In genomic region chr9:29691758-29692407, GRCh38 we compare ENCODE assay signal across 8 cellular contexts.
DNase-seq lines count a peak whose midpoint lies in the region; ATAC-seq and TF ChIP-seq lines count a peak whose summit lies in the region.

No MANE protein-coding gene starts in this region.

- H3K36me3 ChIP-seq in fibroblast of lung (ENCODE audit: control insufficient read depth, insufficient read depth, low read length) (no peaks in the 10 kb centered on the region), tibial artery (no peaks in the 10 kb centered on the region)

- H3K79me2 ChIP-seq in fibroblast of lung (ENCODE audit: control insufficient read depth, insufficient read depth, low read length): no peaks in the 10 kb centered on the region

- no peak overlapping the region for H3K4me3 ChIP-seq in fibroblast of lung (replicated peaks in 1 of 4; ENCODE audit: control extremely low read depth in 1 of 4, insufficient read depth in 1 of 4, low read depth in 3 of 4, low read length in 4 of 4)
- no peak overlapping the region for H3K4me3 ChIP-seq in tibial artery

- H2AFZ ChIP-seq in fibroblast of lung (ENCODE audit: low read length): no peak overlapping the region

- H3K27me3 ChIP-seq in fibroblast of lung (ENCODE audit: control insufficient read depth, insufficient read depth, low read length) (no peaks in the 10 kb centered on the region), tibial artery (no peaks in the 10 kb centered on the region)

- intact Hi-C loops in tibial artery (cut with DNase I; ENCODE audit: low total_unique reads): no loop called here

- H3K4me2 ChIP-seq in fibroblast of lung (ENCODE audit: extremely low read depth, insufficient read depth, low read length): no peak overlapping the region

- H3K9ac ChIP-seq in fibroblast of lung (ENCODE audit: insufficient read depth, low read length): no peak overlapping the region

- H3K9me3 ChIP-seq in fibroblast of lung (ENCODE audit: control insufficient read depth, insufficient read depth, low read depth, low read length) (no peaks in the 10 kb centered on the region), tibial artery (no peaks in the 10 kb centered on the region)

- H3K4me1 ChIP-seq in fibroblast of lung (ENCODE audit: control insufficient read depth, extremely low read depth, insufficient read depth, low read length) (no peaks in the 10 kb centered on the region), tibial artery (no peaks in the 10 kb centered on the region)

- peak; percentile 48 for ATAC-seq in GM19463 (IDR thresholded peaks at IDR 0.05; ENCODE audit: unreplicated experiment)
- no peak for ATAC-seq in GM19023 (IDR thresholded peaks at IDR 0.05; ENCODE audit: unreplicated experiment)

- DNase-seq in A172 (ENCODE audit: low spot score) (peak; percentile 40), NCI-H748 treated with DMSO at 0.1 percent for 48 hours (lab: John Stamatoyannopoulos, UW) (peak; percentile 74), fibroblast of lung (ENCODE audit: low read depth in 2 of 2) (peak; percentile 2 to 25), NCI-H1436 treated with DMSO at 0.1 percent for 48 hours (lab: John Stamatoyannopoulos, UW) (no peak), tibial artery (no peak), NCI-H1048 (lab: John Stamatoyannopoulos, UW) (no peak)

- H4K20me1 ChIP-seq in fibroblast of lung (ENCODE audit: control insufficient read depth, extremely low read depth, insufficient read depth, low read length): no peaks in the 10 kb centered on the region

- TF ChIP-seq CTCF in fibroblast of lung (conservative IDR thresholded peaks at IDR 0.05 in 1 of 2, IDR thresholded peaks at IDR 0.05 in 1 of 2; ENCODE audit: low read depth in 1 of 2, low read length in 2 of 2) (peak in 1 of 2 donors; percentile 28), tibial artery (IDR thresholded peaks at IDR 0.05) (no peak)

- H3K27ac ChIP-seq in fibroblast of lung (ENCODE audit: insufficient read depth, low read length) (no peak overlapping the region), tibial artery (no peak overlapping the region)

Comparison
In these comparisons a context has a peak if more than half of its experiments do, and no peak if none do; other contexts are left out.
1. DNase-seq: peak in A172 (single experiment), NCI-H748 treated with DMSO at 0.1 percent for 48 hours (single experiment) and fibroblast of lung (2 of 2); none in NCI-H1436 treated with DMSO at 0.1 percent for 48 hours (single experiment), tibial artery (0 of 2) and NCI-H1048 (single experiment).